In the genomic region with DNA sequence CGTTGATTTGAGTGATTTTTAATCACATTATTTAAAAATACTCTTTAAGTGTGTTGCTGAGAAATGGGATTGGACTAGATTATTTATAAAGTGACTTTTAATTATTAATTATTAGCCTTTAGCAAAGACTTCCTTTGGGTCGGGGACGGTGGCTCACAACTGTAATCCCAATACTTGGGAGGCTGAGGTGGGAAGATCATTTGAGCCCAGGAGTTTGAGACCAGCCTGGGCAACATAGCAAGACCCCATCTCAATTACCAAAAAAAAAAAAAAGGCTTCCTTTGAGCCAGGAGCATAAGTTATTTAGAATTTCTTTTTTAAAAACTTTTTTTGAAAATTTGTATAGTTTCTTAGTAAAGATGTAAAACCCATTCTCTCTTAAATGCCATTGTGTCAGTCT, we compare ENCODE assay signal across 1 cellular context.
A peak's percentile ranks its signal among the peaks of the same experiment; 100 is the strongest.
TF ChIP-seq lines count a peak whose summit lies in the region.

No MANE protein-coding gene starts in this region.

TF ChIP-seq in HepG2, 621 proteins besides CTCF, POLR2A, EP300 and RAD21:
- TF ChIP-seq ZNF121 (CRISPR knock-in tag; IDR thresholded peaks at IDR 0.05) (peak; percentile 59; the same call in 1 of the 2 replicates), ZSCAN22 (CRISPR knock-in tag; IDR thresholded peaks at IDR 0.05) (no peak), ZBTB44 (CRISPR knock-in tag; IDR thresholded peaks at IDR 0.05) (no peak), FOXJ3 (CRISPR knock-in tag; IDR thresholded peaks at IDR 0.05; ENCODE audit: borderline replicate concordance) (no peak), ZNF614 (CRISPR knock-in tag; IDR thresholded peaks at IDR 0.05; ENCODE audit: borderline replicate concordance) (no peak)
- TF ChIP-seq, protein P1, sequence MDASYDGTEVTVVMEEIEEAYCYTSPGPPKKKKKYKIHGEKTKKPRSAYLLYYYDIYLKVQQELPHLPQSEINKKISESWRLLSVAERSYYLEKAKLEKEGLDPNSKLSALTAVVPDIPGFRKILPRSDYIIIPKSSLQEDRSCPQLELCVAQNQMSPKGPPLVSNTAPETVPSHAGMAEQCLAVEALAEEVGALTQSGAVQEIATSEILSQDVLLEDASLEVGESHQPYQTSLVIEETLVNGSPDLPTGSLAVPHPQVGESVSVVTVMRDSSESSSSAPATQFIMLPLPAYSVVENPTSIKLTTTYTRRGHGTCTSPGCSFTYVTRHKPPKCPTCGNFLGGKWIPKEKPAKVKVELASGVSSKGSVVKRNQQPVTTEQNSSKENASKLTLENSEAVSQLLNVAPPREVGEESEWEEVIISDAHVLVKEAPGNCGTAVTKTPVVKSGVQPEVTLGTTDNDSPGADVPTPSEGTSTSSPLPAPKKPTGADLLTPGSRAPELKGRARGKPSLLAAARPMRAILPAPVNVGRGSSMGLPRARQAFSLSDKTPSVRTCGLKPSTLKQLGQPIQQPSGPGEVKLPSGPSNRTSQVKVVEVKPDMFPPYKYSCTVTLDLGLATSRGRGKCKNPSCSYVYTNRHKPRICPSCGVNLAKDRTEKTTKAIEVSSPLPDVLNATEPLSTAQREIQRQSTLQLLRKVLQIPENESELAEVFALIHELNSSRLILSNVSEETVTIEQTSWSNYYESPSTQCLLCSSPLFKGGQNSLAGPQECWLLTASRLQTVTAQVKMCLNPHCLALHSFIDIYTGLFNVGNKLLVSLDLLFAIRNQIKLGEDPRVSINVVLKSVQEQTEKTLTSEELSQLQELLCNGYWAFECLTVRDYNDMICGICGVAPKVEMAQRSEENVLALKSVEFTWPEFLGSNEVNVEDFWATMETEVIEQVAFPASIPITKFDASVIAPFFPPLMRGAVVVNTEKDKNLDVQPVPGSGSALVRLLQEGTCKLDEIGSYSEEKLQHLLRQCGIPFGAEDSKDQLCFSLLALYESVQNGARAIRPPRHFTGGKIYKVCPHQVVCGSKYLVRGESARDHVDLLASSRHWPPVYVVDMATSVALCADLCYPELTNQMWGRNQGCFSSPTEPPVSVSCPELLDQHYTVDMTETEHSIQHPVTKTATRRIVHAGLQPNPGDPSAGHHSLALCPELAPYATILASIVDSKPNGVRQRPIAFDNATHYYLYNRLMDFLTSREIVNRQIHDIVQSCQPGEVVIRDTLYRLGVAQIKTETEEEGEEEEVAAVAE (CRISPR knock-in tag; IDR thresholded peaks at IDR 0.05; ENCODE audit: borderline replicate concordance) = no peak
- TF ChIP-seq, protein P2, sequence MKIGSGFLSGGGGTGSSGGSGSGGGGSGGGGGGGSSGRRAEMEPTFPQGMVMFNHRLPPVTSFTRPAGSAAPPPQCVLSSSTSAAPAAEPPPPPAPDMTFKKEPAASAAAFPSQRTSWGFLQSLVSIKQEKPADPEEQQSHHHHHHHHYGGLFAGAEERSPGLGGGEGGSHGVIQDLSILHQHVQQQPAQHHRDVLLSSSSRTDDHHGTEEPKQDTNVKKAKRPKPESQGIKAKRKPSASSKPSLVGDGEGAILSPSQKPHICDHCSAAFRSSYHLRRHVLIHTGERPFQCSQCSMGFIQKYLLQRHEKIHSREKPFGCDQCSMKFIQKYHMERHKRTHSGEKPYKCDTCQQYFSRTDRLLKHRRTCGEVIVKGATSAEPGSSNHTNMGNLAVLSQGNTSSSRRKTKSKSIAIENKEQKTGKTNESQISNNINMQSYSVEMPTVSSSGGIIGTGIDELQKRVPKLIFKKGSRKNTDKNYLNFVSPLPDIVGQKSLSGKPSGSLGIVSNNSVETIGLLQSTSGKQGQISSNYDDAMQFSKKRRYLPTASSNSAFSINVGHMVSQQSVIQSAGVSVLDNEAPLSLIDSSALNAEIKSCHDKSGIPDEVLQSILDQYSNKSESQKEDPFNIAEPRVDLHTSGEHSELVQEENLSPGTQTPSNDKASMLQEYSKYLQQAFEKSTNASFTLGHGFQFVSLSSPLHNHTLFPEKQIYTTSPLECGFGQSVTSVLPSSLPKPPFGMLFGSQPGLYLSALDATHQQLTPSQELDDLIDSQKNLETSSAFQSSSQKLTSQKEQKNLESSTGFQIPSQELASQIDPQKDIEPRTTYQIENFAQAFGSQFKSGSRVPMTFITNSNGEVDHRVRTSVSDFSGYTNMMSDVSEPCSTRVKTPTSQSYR (CRISPR knock-in tag; IDR thresholded peaks at IDR 0.05; ENCODE audit: borderline replicate concordance) = no peak
